Comparison of ENCODE assay signal across 18 cellular contexts in the genomic region with DNA sequence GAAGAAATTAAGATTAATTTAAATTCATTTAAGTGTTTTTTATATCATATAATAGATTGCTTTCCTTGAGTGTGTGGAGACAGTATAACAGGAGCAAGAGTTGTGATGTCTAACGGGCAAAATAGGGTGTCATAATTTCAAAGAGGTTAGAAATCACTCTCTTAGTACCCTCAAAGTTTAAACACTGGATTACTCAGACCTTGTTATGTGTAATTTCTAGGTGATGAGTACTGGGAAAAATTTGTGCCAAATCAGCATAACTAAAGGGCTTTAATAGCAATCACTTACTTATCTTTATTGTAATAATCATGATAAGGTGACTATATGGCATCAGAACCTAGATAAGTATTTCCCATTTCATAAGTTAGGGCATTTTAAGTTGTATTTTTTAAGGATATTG. TPM values are rescaled to one million over a fixed set of nuclear protein-coding genes. Genes with fewer than 3 reads are reported as not detected.
A peak's percentile ranks its signal among the peaks of the same experiment; 100 is the strongest.
DNase-seq lines count a peak whose midpoint lies in the region; ATAC-seq and TF ChIP-seq lines count a peak whose summit lies in the region.
"Had no signal": no experiment of that assay in that cellular context is flagged by ENCODE, and none has a peak within 500 bp of the region (broad histone marks: within the 10 kb centered on the region; RNA-seq: fewer than 3 reads in every experiment).

No MANE protein-coding gene starts in this region.

- no peaks in the 10 kb centered on the region for H3K4me1 ChIP-seq in tibial nerve

- WGBS in tibial nerve, 2 donors: 82 to 90% methylated on average over 1 of the region's 1 CpG

- H3K27ac Mint-ChIP-seq in activated naive CD8-positive, alpha-beta T cell: peak overlapping the region; percentile 16
- H3K27ac Mint-ChIP-seq in activated naive CD8-positive, alpha-beta T cell treated with anti-CD3 and anti-CD28 coated beads for 36 hours: no peak overlapping the region
- H3K27ac Mint-ChIP-seq in central memory CD8-positive, alpha-beta T cell (ENCODE audit: low read depth): peak overlapping the region; percentile 48
- H3K27ac Mint-ChIP-seq: CD4-positive, alpha-beta T cell had no signal

- ATAC-seq in central memory CD8-positive, alpha-beta T cell (replicated peaks; ENCODE audit: extremely low read depth, poor library complexity, severe bottlenecking): no peak
- ATAC-seq: HCT116 had no signal

- peaks cover 34% of the 10 kb centered on the region for H3K36me3 Mint-ChIP-seq in activated naive CD8-positive, alpha-beta T cell
- peaks cover 80% of the 10 kb centered on the region for H3K36me3 Mint-ChIP-seq in activated naive CD8-positive, alpha-beta T cell treated with anti-CD3 and anti-CD28 coated beads for 36 hours
- H3K36me3 Mint-ChIP-seq in central memory CD8-positive, alpha-beta T cell (ENCODE audit: insufficient read depth): peaks cover 3% of the 10 kb centered on the region

- TF ChIP-seq POLR2A in tibial nerve (IDR thresholded peaks at IDR 0.05): no peak

- H3K27ac ChIP-seq in tibial nerve: no peak overlapping the region
- H3K27ac ChIP-seq: GM23248 had no signal

- H3K4me3 ChIP-seq in tibial nerve: no peak overlapping the region
- H3K4me3 ChIP-seq: GM23248 had no signal

- no peaks in the 10 kb centered on the region for H3K36me3 ChIP-seq in tibial nerve

- no peak for DNase-seq in activated naive CD8-positive, alpha-beta T cell treated with anti-CD3 and anti-CD28 coated beads for 36 hours
- DNase-seq in central memory CD8-positive, alpha-beta T cell (ENCODE audit: low spot score in 2 of 2): no peak
- DNase-seq in renal cortical epithelial cell (ENCODE audit: low read depth) (peak; percentile 16), tibial nerve (ENCODE audit: low spot score in 2 of 2) (no peak), GM19240 (ENCODE audit: insufficient read length, low spot score) (no peak), HUDEP-2 (lab: John Stamatoyannopoulos, UW; ENCODE audit: unreplicated experiment in 76 of 76) (no peak)
- DNase-seq in effector CD4-positive, alpha-beta T cell: no peak
- DNase-seq: AML-193; CD4-positive, alpha-beta T cell; GM23248; NCI-H1048; NCI-H1694; NCI-H2107; NCI-H226; NCI-H69; NK-92 treated with Interleukin-12 subunit alpha and Interleukin-12 subunit beta, amount 100 ng/mL, for 24 hours had no signal

- TF ChIP-seq CTCF in tibial nerve (IDR thresholded peaks at IDR 0.05): no peak

- TF ChIP-seq EP300 in tibial nerve (IDR thresholded peaks at IDR 0.05): no peak

- H3K27me3 Mint-ChIP-seq in activated naive CD8-positive, alpha-beta T cell: no peaks in the 10 kb centered on the region
- H3K27me3 Mint-ChIP-seq in activated naive CD8-positive, alpha-beta T cell treated with anti-CD3 and anti-CD28 coated beads for 36 hours: no peaks in the 10 kb centered on the region
- H3K27me3 Mint-ChIP-seq in central memory CD8-positive, alpha-beta T cell: no peaks in the 10 kb centered on the region
- H3K27me3 Mint-ChIP-seq: CD4-positive, alpha-beta T cell had no signal

- H3K4me1 Mint-ChIP-seq in activated naive CD8-positive, alpha-beta T cell (ENCODE audit: low read depth): peaks cover 84% of the 10 kb centered on the region
- H3K4me1 Mint-ChIP-seq in activated naive CD8-positive, alpha-beta T cell treated with anti-CD3 and anti-CD28 coated beads for 36 hours: peaks cover 66% of the 10 kb centered on the region
- H3K4me1 Mint-ChIP-seq in central memory CD8-positive, alpha-beta T cell: peaks cover 35% of the 10 kb centered on the region

- peak overlapping the region; percentile 5 for H3K4me3 Mint-ChIP-seq in activated naive CD8-positive, alpha-beta T cell
- no peak overlapping the region for H3K4me3 Mint-ChIP-seq in activated naive CD8-positive, alpha-beta T cell treated with anti-CD3 and anti-CD28 coated beads for 36 hours
- no peak overlapping the region for H3K4me3 Mint-ChIP-seq in central memory CD8-positive, alpha-beta T cell
- H3K4me3 Mint-ChIP-seq: CD4-positive, alpha-beta T cell had no signal

- H3K27me3 ChIP-seq in tibial nerve: no peaks in the 10 kb centered on the region

- H3K9me3 Mint-ChIP-seq in activated naive CD8-positive, alpha-beta T cell (ENCODE audit: low read depth): no peaks in the 10 kb centered on the region
- H3K9me3 Mint-ChIP-seq in activated naive CD8-positive, alpha-beta T cell treated with anti-CD3 and anti-CD28 coated beads for 36 hours: no peaks in the 10 kb centered on the region
- H3K9me3 Mint-ChIP-seq in central memory CD8-positive, alpha-beta T cell: no peaks in the 10 kb centered on the region
- H3K9me3 Mint-ChIP-seq: CD4-positive, alpha-beta T cell had no signal

- H3K9me3 ChIP-seq in tibial nerve: no peaks in the 10 kb centered on the region

RNA-seq across cellular contexts. Expression of a gene that starts 24.0 kb away (rescaled TPM):
- total RNA-seq in activated naive CD8-positive, alpha-beta T cell treated with anti-CD3 and anti-CD28 coated beads for 36 hours: 10 to 100 TPM; 44.4 to 46.5 TPM
- total RNA-seq in renal cortical epithelial cell (0.87 and 1.3 TPM in 2 replicates), tibial nerve (10 to 100 TPM; 15.3 to 39.9 (median 26.4) TPM)
- total RNA-seq: GM23248 had no signal
